In the genomic region with DNA sequence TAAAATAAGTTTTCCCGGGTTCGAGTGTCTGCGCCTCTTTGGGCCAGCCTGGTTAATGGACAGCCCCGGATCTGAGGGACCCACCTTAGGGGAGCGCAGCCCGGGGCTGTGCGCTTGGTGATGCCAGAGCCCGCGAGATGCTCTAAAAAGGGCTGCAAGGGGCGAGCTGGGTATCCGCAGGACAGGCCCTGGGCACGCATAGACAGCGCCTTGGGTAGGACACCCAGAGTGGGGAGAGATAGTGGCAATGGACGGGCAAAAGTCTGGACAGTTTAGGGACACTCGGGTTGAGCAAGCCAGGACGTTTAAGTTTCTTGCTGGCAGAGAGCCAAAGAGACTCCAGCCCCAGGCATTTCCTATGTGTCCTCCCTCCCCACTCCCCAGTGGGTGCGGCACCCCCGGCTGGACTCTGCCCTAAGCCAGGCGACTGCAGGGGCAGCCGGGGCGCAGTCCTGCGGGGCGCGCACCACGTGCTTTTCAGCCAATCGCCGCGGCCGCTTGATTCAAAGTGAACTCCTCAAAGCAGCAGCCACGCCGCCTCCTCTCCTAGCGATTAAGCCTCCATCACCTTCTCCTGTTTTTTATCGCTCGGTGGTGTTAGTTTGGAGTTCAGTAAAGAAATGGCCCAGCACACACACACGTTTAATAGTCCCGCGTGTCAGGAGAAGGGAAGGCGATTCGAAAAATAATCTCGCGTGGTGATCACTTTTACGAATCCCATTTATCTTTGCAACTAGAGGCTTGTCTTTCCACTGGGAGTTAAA, we compare ENCODE assay signal across 1 cellular context.
A peak's percentile ranks its signal among the peaks of the same experiment; 100 is the strongest.
TF ChIP-seq lines count a peak whose summit lies in the region.

No MANE protein-coding gene starts in this region.

TF ChIP-seq in HepG2, 621 proteins besides CTCF, POLR2A, EP300 and RAD21 (continued from another document and continues in another):
- TF ChIP-seq, protein P1, sequence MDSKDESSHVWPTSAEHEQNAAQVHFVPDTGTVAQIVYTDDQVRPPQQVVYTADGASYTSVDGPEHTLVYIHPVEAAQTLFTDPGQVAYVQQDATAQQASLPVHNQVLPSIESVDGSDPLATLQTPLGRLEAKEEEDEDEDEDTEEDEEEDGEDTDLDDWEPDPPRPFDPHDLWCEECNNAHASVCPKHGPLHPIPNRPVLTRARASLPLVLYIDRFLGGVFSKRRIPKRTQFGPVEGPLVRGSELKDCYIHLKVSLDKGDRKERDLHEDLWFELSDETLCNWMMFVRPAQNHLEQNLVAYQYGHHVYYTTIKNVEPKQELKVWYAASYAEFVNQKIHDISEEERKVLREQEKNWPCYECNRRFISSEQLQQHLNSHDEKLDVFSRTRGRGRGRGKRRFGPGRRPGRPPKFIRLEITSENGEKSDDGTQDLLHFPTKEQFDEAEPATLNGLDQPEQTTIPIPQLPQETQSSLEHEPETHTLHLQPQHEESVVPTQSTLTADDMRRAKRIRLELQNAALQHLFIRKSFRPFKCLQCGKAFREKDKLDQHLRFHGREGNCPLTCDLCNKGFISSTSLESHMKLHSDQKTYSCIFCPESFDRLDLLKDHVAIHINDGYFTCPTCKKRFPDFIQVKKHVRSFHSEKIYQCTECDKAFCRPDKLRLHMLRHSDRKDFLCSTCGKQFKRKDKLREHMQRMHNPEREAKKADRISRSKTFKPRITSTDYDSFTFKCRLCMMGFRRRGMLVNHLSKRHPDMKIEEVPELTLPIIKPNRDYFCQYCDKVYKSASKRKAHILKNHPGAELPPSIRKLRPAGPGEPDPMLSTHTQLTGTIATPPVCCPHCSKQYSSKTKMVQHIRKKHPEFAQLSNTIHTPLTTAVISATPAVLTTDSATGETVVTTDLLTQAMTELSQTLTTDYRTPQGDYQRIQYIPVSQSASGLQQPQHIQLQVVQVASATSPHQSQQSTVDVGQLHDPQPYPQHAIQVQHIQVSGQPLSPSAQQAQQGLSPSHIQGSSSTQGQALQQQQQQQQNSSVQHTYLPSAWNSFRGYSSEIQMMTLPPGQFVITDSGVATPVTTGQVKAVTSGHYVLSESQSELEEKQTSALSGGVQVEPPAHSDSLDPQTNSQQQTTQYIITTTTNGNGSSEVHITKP (CRISPR knock-in tag; IDR thresholded peaks at IDR 0.05; ENCODE audit: low read depth), result peak; percentile 19; the same call in 1 of the 2 replicates
- TF ChIP-seq ZNF430 (CRISPR knock-in tag; IDR thresholded peaks at IDR 0.05) (0 out of 2 replicates have a peak, but pooled peaks have one; percentile 12), ZFX (CRISPR knock-in tag; IDR thresholded peaks at IDR 0.05; ENCODE audit: low read depth) (peak; percentile 22; the same call in 1 of the 2 replicates), MED1 (CRISPR knock-in tag; IDR thresholded peaks at IDR 0.05) (peak; percentile 74), HDAC1 (CRISPR knock-in tag; IDR thresholded peaks at IDR 0.05) (peak; percentile 13), ZNF224 (CRISPR knock-in tag; IDR thresholded peaks at IDR 0.05) (no peak; the same call in 1 of the 2 replicates), HMG20B (CRISPR knock-in tag; conservative IDR thresholded peaks at IDR 0.05) (peak; percentile 22; the same call in 1 of the 2 replicates), CCDC6 (CRISPR knock-in tag; IDR thresholded peaks at IDR 0.05) (no peak), ZNF333 (CRISPR knock-in tag; IDR thresholded peaks at IDR 0.05; ENCODE audit: borderline replicate concordance) (peak; percentile 48), AGO2 (optimal IDR thresholded peaks at IDR 0.05; ENCODE audit: low read depth, low read length) (peak; percentile 31), REPIN1 (CRISPR knock-in tag; IDR thresholded peaks at IDR 0.05; ENCODE audit: borderline replicate concordance, low read depth) (no peak), HNF4A (CRISPR knock-in tag; IDR thresholded peaks at IDR 0.05) (peak; percentile 92), LCORL (IDR thresholded peaks at IDR 0.05) (peak; percentile 76), LCORL (CRISPR knock-in tag; IDR thresholded peaks at IDR 0.05) (no peak), ZNF468 (CRISPR knock-in tag; IDR thresholded peaks at IDR 0.05) (no peak), ZNF136 (CRISPR knock-in tag; IDR thresholded peaks at IDR 0.05; ENCODE audit: low read depth) (no peak), ZBTB7B (CRISPR knock-in tag; IDR thresholded peaks at IDR 0.05) (peak; percentile 58; the same call in 1 of the 2 replicates), ZBTB42 (CRISPR knock-in tag; IDR thresholded peaks at IDR 0.05) (0 out of 2 replicates have a peak, but pooled peaks have one; percentile 36), ZNF724P (CRISPR knock-in tag; IDR thresholded peaks at IDR 0.05; ENCODE audit: borderline replicate concordance) (no peak), ZNF614 (CRISPR knock-in tag; IDR thresholded peaks at IDR 0.05; ENCODE audit: borderline replicate concordance) (no peak), GFI1 (CRISPR knock-in tag; IDR thresholded peaks at IDR 0.05; ENCODE audit: borderline replicate concordance) (0 out of 2 replicates have a peak, but pooled peaks have one; percentile 35), ISL2 (CRISPR knock-in tag; IDR thresholded peaks at IDR 0.05) (peak; percentile 83; the same call in 1 of the 2 replicates)
- TF ChIP-seq, protein P2, sequence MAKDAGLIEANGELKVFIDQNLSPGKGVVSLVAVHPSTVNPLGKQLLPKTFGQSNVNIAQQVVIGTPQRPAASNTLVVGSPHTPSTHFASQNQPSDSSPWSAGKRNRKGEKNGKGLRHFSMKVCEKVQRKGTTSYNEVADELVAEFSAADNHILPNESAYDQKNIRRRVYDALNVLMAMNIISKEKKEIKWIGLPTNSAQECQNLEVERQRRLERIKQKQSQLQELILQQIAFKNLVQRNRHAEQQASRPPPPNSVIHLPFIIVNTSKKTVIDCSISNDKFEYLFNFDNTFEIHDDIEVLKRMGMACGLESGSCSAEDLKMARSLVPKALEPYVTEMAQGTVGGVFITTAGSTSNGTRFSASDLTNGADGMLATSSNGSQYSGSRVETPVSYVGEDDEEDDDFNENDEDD (CRISPR knock-in tag; IDR thresholded peaks at IDR 0.05; ENCODE audit: borderline replicate concordance), result peak; percentile 73; the same call in 1 of the 2 replicates
- TF ChIP-seq, protein P3, sequence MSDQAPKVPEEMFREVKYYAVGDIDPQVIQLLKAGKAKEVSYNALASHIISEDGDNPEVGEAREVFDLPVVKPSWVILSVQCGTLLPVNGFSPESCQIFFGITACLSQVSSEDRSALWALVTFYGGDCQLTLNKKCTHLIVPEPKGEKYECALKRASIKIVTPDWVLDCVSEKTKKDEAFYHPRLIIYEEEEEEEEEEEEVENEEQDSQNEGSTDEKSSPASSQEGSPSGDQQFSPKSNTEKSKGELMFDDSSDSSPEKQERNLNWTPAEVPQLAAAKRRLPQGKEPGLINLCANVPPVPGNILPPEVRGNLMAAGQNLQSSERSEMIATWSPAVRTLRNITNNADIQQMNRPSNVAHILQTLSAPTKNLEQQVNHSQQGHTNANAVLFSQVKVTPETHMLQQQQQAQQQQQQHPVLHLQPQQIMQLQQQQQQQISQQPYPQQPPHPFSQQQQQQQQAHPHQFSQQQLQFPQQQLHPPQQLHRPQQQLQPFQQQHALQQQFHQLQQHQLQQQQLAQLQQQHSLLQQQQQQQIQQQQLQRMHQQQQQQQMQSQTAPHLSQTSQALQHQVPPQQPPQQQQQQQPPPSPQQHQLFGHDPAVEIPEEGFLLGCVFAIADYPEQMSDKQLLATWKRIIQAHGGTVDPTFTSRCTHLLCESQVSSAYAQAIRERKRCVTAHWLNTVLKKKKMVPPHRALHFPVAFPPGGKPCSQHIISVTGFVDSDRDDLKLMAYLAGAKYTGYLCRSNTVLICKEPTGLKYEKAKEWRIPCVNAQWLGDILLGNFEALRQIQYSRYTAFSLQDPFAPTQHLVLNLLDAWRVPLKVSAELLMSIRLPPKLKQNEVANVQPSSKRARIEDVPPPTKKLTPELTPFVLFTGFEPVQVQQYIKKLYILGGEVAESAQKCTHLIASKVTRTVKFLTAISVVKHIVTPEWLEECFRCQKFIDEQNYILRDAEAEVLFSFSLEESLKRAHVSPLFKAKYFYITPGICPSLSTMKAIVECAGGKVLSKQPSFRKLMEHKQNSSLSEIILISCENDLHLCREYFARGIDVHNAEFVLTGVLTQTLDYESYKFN (CRISPR knock-in tag; conservative IDR thresholded peaks at IDR 0.05), result peak; percentile 69
- TF ChIP-seq, protein P4, sequence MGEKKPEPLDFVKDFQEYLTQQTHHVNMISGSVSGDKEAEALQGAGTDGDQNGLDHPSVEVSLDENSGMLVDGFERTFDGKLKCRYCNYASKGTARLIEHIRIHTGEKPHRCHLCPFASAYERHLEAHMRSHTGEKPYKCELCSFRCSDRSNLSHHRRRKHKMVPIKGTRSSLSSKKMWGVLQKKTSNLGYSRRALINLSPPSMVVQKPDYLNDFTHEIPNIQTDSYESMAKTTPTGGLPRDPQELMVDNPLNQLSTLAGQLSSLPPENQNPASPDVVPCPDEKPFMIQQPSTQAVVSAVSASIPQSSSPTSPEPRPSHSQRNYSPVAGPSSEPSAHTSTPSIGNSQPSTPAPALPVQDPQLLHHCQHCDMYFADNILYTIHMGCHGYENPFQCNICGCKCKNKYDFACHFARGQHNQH (CRISPR knock-in tag; IDR thresholded peaks at IDR 0.05), result peak; percentile 56; the same call in 1 of the 2 replicates
- TF ChIP-seq, protein P5, sequence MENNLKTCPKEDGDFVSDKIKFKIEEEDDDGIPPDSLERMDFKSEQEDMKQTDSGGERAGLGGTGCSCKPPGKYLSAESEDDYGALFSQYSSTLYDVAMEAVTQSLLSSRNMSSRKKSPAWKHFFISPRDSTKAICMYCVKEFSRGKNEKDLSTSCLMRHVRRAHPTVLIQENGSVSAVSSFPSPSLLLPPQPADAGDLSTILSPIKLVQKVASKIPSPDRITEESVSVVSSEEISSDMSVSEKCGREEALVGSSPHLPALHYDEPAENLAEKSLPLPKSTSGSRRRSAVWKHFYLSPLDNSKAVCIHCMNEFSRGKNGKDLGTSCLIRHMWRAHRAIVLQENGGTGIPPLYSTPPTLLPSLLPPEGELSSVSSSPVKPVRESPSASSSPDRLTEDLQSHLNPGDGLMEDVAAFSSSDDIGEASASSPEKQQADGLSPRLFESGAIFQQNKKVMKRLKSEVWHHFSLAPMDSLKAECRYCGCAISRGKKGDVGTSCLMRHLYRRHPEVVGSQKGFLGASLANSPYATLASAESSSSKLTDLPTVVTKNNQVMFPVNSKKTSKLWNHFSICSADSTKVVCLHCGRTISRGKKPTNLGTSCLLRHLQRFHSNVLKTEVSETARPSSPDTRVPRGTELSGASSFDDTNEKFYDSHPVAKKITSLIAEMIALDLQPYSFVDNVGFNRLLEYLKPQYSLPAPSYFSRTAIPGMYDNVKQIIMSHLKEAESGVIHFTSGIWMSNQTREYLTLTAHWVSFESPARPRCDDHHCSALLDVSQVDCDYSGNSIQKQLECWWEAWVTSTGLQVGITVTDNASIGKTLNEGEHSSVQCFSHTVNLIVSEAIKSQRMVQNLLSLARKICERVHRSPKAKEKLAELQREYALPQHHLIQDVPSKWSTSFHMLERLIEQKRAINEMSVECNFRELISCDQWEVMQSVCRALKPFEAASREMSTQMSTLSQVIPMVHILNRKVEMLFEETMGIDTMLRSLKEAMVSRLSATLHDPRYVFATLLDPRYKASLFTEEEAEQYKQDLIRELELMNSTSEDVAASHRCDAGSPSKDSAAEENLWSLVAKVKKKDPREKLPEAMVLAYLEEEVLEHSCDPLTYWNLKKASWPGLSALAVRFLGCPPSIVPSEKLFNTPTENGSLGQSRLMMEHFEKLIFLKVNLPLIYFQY (CRISPR knock-in tag; IDR thresholded peaks at IDR 0.05; ENCODE audit: borderline replicate concordance), result no peak
- TF ChIP-seq, protein P6, sequence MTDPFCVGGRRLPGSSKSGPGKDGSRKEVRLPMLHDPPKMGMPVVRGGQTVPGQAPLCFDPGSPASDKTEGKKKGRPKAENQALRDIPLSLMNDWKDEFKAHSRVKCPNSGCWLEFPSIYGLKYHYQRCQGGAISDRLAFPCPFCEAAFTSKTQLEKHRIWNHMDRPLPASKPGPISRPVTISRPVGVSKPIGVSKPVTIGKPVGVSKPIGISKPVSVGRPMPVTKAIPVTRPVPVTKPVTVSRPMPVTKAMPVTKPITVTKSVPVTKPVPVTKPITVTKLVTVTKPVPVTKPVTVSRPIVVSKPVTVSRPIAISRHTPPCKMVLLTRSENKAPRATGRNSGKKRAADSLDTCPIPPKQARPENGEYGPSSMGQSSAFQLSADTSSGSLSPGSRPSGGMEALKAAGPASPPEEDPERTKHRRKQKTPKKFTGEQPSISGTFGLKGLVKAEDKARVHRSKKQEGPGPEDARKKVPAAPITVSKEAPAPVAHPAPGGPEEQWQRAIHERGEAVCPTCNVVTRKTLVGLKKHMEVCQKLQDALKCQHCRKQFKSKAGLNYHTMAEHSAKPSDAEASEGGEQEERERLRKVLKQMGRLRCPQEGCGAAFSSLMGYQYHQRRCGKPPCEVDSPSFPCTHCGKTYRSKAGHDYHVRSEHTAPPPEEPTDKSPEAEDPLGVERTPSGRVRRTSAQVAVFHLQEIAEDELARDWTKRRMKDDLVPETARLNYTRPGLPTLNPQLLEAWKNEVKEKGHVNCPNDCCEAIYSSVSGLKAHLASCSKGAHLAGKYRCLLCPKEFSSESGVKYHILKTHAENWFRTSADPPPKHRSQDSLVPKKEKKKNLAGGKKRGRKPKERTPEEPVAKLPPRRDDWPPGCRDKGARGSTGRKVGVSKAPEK (CRISPR knock-in tag; IDR thresholded peaks at IDR 0.05; ENCODE audit: borderline replicate concordance), result peak; percentile 12; the same call in 1 of the 2 replicates
- TF ChIP-seq, protein P7, sequence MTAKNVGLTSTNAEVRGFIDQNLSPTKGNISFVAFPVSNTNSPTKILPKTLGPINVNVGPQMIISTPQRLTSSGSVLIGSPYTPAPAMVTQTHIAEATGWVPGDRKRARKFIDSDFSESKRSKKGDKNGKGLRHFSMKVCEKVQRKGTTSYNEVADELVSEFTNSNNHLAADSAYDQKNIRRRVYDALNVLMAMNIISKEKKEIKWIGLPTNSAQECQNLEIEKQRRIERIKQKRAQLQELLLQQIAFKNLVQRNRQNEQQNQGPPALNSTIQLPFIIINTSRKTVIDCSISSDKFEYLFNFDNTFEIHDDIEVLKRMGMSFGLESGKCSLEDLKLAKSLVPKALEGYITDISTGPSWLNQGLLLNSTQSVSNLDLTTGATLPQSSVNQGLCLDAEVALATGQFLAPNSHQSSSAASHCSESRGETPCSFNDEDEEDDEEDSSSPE (CRISPR knock-in tag; IDR thresholded peaks at IDR 0.05), result peak; percentile 73
